31 cellular contexts compared by ENCODE assay signal in genomic region chr4:7874838-7875237, GRCh38.
"Had no signal": no experiment of that assay in that cellular context is flagged by ENCODE, and none has a peak within 500 bp of the region (broad histone marks: within the 10 kb centered on the region; RNA-seq: fewer than 3 reads in every experiment).

No MANE protein-coding gene starts in this region.

- H3K9me3 Mint-ChIP-seq: activated B cell treated with CpG ODN at 0.5 μM for 24 hours; activated CD4-positive, alpha-beta T cell treated with anti-CD3 and anti-CD28 coated beads, Interleukin-2, amount 10 ng/mL, durations not matched to agents 24 days and 14 days; activated naive CD4-positive, alpha-beta T cell treated with anti-CD3 and anti-CD28 coated beads, Interleukin-2, amount 50 U/mL, for 72 hours; activated naive CD8-positive, alpha-beta T cell treated with anti-CD3 and anti-CD28 coated beads, Interleukin-2, amount 50 U/mL, for 24 hours; activated T-cell treated with anti-CD3 and anti-CD28 coated beads, Interleukin-2, amount 50 U/mL, for 24 hours; activated T-helper 1 cell treated with anti-CD3 and anti-CD28 coated beads, Interleukin-12 subunit alpha, Interleukin-12 subunit beta, Interleukin-2, Interleukin-4 antibody, amounts not matched to agents 30 ng/mL and 10 ng/mL and 1 ng/mL, durations not matched to agents 14 hours and 24 hours and 36 hours; T-helper 1 cell treated with Interleukin-12 subunit alpha and Interleukin-12 subunit beta and Interleukin-4 antibody, amounts not matched to agents 30 μg/mL and 1 μg/mL, for 36 hours had no signal

- H3K27ac ChIP-seq: ascending aorta, body of pancreas, Peyer's patch had no signal

- H3K27me3 ChIP-seq: ascending aorta, body of pancreas, MG63, Peyer's patch had no signal

- H3K4me1 Mint-ChIP-seq: activated B cell treated with CpG ODN at 0.5 μM for 24 hours had no signal

- H3K4me3 ChIP-seq: ascending aorta, body of pancreas, MG63, Peyer's patch had no signal

- H3K27ac Mint-ChIP-seq: activated B cell treated with CpG ODN at 0.5 μM for 24 hours; activated CD4-positive, alpha-beta T cell treated with anti-CD3 and anti-CD28 coated beads, Interleukin-2, amount 10 ng/mL, durations not matched to agents 24 days and 14 days; activated CD8-positive, alpha-beta memory T cell treated with anti-CD3 and anti-CD28 coated beads, Interleukin-2, amount 10 ng/mL, durations not matched to agents 7 days and 5 days; activated naive CD4-positive, alpha-beta T cell treated with anti-CD3 and anti-CD28 coated beads, Interleukin-2, amount 50 U/mL, for 72 hours; activated naive CD8-positive, alpha-beta T cell treated with anti-CD3 and anti-CD28 coated beads, Interleukin-2, amount 50 U/mL, for 24 hours; activated T-cell treated with anti-CD3 and anti-CD28 coated beads, Interleukin-2, amount 50 U/mL, for 24 hours; activated T-helper 1 cell treated with anti-CD3 and anti-CD28 coated beads, Interleukin-12 subunit alpha, Interleukin-12 subunit beta, Interleukin-2, Interleukin-4 antibody, amounts not matched to agents 30 ng/mL and 10 ng/mL and 1 ng/mL, durations not matched to agents 14 hours and 24 hours and 36 hours; T-helper 1 cell treated with Interleukin-12 subunit alpha and Interleukin-12 subunit beta and Interleukin-4 antibody, amounts not matched to agents 30 μg/mL and 1 μg/mL, for 36 hours had no signal

- ATAC-seq: activated CD8-positive, alpha-beta memory T cell treated with anti-CD3 and anti-CD28 coated beads, Interleukin-2, amount 10 ng/mL, durations not matched to agents 7 days and 5 days; activated naive CD4-positive, alpha-beta T cell treated with anti-CD3 and anti-CD28 coated beads, Interleukin-2, amount 50 U/mL, for 72 hours; activated naive CD8-positive, alpha-beta T cell treated with anti-CD3 and anti-CD28 coated beads, Interleukin-2, amount 50 U/mL, for 24 hours; body of pancreas had no signal

- DNase-seq: activated B cell treated with CpG ODN at 0.5 μM for 24 hours; activated CD4-positive, alpha-beta T cell treated with anti-CD3 and anti-CD28 coated beads for 1 hour; activated CD4-positive, alpha-beta T cell treated with anti-CD3 and anti-CD28 coated beads, Interleukin-2, amount 10 ng/mL, durations not matched to agents 24 days and 14 days; activated CD4-positive, alpha-beta T cell treated with anti-CD3 and anti-CD28 coated beads, Interleukin-2, amount 50 U/mL, for 48 hours; activated CD8-positive, alpha-beta memory T cell treated with anti-CD3 and anti-CD28 coated beads, Interleukin-2, amount 10 ng/mL, durations not matched to agents 7 days and 5 days; activated effector memory CD4-positive, alpha-beta T cell treated with anti-CD3 and anti-CD28 coated beads, Interleukin-2, amount 50 U/mL, for 16 hours; activated naive CD4-positive, alpha-beta T cell treated with Interleukin-2 at 50 U/mL for 16 hours; activated naive CD8-positive, alpha-beta T cell treated with anti-CD3 and anti-CD28 coated beads, Interleukin-2, amount 50 U/mL, for 24 hours; activated T-cell treated with anti-CD3 and anti-CD28 coated beads, Interleukin-2, amount 50 U/mL, for 24 hours; amniotic stem cell; body of pancreas; central memory CD4-positive, alpha-beta T cell; MG63; MV-4-11; NCI-H1092 treated with DMSO at 0.1 percent for 48 hours; NCI-H1417 treated with DMSO at 0.1 percent for 48 hours; NCI-H1694; NCI-H2029; NCI-H2107; NCI-H345; NCI-H510A; NCI-H526 treated with DMSO at 0.1 percent for 48 hours; NK-92 treated with Interleukin-12 subunit alpha and Interleukin-12 subunit beta, amount 100 ng/mL, for 24 hours; OCI-M1; Peyer's patch; SHP77; T-helper 9 cell had no signal

- H3K4me3 Mint-ChIP-seq: activated B cell treated with CpG ODN at 0.5 μM for 24 hours; activated CD4-positive, alpha-beta T cell treated with anti-CD3 and anti-CD28 coated beads, Interleukin-2, amount 10 ng/mL, durations not matched to agents 24 days and 14 days; activated CD8-positive, alpha-beta memory T cell treated with anti-CD3 and anti-CD28 coated beads, Interleukin-2, amount 10 ng/mL, durations not matched to agents 7 days and 5 days; activated naive CD8-positive, alpha-beta T cell treated with anti-CD3 and anti-CD28 coated beads, Interleukin-2, amount 50 U/mL, for 24 hours; activated T-cell treated with anti-CD3 and anti-CD28 coated beads, Interleukin-2, amount 50 U/mL, for 24 hours; activated T-helper 1 cell treated with anti-CD3 and anti-CD28 coated beads, Interleukin-12 subunit alpha, Interleukin-12 subunit beta, Interleukin-2, Interleukin-4 antibody, amounts not matched to agents 30 ng/mL and 10 ng/mL and 1 ng/mL, durations not matched to agents 14 hours and 24 hours and 36 hours; T-helper 1 cell treated with Interleukin-12 subunit alpha and Interleukin-12 subunit beta and Interleukin-4 antibody, amounts not matched to agents 30 μg/mL and 1 μg/mL, for 36 hours had no signal

- H3K36me3 ChIP-seq: ascending aorta had no signal

- H3K9me3 ChIP-seq: ascending aorta, body of pancreas, MG63, Peyer's patch had no signal

- H3K27me3 Mint-ChIP-seq: activated CD4-positive, alpha-beta T cell treated with anti-CD3 and anti-CD28 coated beads, Interleukin-2, amount 10 ng/mL, durations not matched to agents 24 days and 14 days; activated T-cell treated with anti-CD3 and anti-CD28 coated beads, Interleukin-2, amount 50 U/mL, for 24 hours had no signal
